ENCODE assay signal across 1 cellular context in the genomic region with DNA sequence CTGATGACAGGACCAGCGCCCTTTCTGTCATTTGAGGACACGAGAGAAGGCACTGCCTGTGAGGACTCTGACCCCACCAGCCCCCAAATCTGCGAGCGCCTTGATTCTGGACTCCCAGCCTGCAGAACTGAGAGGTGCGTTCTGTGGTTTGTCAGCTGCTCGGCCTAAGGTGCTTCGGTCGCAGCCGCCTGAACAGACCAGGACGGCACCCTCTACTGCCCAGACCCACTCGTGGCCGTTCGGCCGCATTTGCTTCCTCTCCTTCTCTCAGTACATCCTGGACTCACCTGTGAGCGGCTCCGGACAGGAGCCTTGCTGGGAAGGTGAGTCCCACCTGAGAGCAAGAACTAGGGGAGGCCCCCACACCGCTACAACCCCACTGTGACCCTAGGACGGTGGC.
TF ChIP-seq lines count a peak whose summit lies in the region.

No MANE protein-coding gene starts in this region.

TF ChIP-seq in HepG2, 621 proteins besides CTCF, POLR2A, EP300 and RAD21:
- no peak for TF ChIP-seq YEATS4 (CRISPR knock-in tag; IDR thresholded peaks at IDR 0.05; ENCODE audit: borderline replicate concordance)
- TF ChIP-seq, protein P1, sequence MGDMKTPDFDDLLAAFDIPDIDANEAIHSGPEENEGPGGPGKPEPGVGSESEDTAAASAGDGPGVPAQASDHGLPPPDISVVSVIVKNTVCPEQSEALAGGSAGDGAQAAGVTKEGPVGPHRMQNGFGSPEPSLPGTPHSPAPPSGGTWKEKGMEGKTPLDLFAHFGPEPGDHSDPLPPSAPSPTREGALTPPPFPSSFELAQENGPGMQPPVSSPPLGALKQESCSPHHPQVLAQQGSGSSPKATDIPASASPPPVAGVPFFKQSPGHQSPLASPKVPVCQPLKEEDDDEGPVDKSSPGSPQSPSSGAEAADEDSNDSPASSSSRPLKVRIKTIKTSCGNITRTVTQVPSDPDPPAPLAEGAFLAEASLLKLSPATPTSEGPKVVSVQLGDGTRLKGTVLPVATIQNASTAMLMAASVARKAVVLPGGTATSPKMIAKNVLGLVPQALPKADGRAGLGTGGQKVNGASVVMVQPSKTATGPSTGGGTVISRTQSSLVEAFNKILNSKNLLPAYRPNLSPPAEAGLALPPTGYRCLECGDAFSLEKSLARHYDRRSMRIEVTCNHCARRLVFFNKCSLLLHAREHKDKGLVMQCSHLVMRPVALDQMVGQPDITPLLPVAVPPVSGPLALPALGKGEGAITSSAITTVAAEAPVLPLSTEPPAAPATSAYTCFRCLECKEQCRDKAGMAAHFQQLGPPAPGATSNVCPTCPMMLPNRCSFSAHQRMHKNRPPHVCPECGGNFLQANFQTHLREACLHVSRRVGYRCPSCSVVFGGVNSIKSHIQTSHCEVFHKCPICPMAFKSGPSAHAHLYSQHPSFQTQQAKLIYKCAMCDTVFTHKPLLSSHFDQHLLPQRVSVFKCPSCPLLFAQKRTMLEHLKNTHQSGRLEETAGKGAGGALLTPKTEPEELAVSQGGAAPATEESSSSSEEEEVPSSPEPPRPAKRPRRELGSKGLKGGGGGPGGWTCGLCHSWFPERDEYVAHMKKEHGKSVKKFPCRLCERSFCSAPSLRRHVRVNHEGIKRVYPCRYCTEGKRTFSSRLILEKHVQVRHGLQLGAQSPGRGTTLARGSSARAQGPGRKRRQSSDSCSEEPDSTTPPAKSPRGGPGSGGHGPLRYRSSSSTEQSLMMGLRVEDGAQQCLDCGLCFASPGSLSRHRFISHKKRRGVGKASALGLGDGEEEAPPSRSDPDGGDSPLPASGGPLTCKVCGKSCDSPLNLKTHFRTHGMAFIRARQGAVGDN (CRISPR knock-in tag; IDR thresholded peaks at IDR 0.05): 0 out of 2 replicates have a peak, but pooled peaks have one; percentile 11
